Comparison of ENCODE assay signal across 8 cellular contexts in genomic region chr11:114400222-114400973, GRCh38. TPM values are rescaled to one million over a fixed set of nuclear protein-coding genes. Genes with fewer than 3 reads are reported as not detected.
A peak's percentile ranks its signal among the peaks of the same experiment; 100 is the strongest.
DNase-seq lines count a peak whose midpoint lies in the region; ATAC-seq, FAIRE-seq and TF ChIP-seq lines count a peak whose summit lies in the region.

Gene C11orf71, minus strand, starts transcription at chr11:114400511. Its CDS starts 180 bp downstream, at chr11:114400331.
Gene RBM7, plus strand, starts transcription at chr11:114400666. Its CDS starts 6 bp downstream, at chr11:114400672.

- H3K79me2 ChIP-seq in HepG2 (ENCODE audit: insufficient read depth, low read length), result peaks cover 62% of the 10 kb centered on the region

- H2AFZ ChIP-seq in HepG2 (ENCODE audit: low read length), result peak within 1 kb of the TSS; percentile 48

- TF ChIP-seq EP300 in HepG2 (IDR thresholded peaks at IDR 0.05; ENCODE audit: low read depth in 2 of 2, low read length in 2 of 2) (peak in 1 of 2 experiments; percentile 4; a peak in 1 of 4 replicates), HepG2 (CRISPR knock-in tag; IDR thresholded peaks at IDR 0.05; ENCODE audit: borderline replicate concordance) (no peak; the same call in 1 of the 2 replicates)

- H3K4me1 ChIP-seq in HepG2 (ENCODE audit: insufficient read depth, low read length), result peaks cover 45% of the 10 kb centered on the region

- ATAC-seq in GM19328 (IDR thresholded peaks at IDR 0.05; ENCODE audit: unreplicated experiment), result peak; percentile 97
- ATAC-seq in HG03520 (IDR thresholded peaks at IDR 0.05; ENCODE audit: unreplicated experiment), result peak; percentile 90
- ATAC-seq in HepG2, result peak; percentile 97

- TF ChIP-seq RAD21 in HepG2 (CRISPR knock-in tag; IDR thresholded peaks at IDR 0.05), result no peak

- DNase-seq in NCI-H69 (lab: John Stamatoyannopoulos, UW), result peak; percentile 99
- peak; percentile 93 to 97 for DNase-seq in activated CD4-positive, alpha-beta T cell treated with anti-CD3 and anti-CD28 coated beads, Interleukin-2, amount 50 U/mL, for 24 hours (ENCODE audit: low read depth in 1 of 2, low spot score in 1 of 2)
- peak; percentile 99 for DNase-seq in dermis blood vessel endothelial cell
- DNase-seq in HepG2 (ENCODE audit: low spot score), result peak; percentile 96
- DNase-seq in stimulated activated CD4-positive, alpha-beta T cell treated with anti-CD3 and anti-CD28 coated beads, Interleukin-4, amount 100 ng/mL, for 1 hour, result peak; percentile 98

- no peaks in the 10 kb centered on the region for H3K9me3 ChIP-seq in HepG2 (ENCODE audit: low read length)

- peak within 1 kb of the TSS; percentile 97 to 99 (median 98) for H3K4me3 ChIP-seq in HepG2 (replicated peaks in 1 of 3; ENCODE audit: insufficient read depth in 1 of 3, low read depth in 2 of 3, low read length in 3 of 3)

- BruUV-seq in HepG2 (replicated peaks; lab: Mats Ljungman, UMichigan), result no TSS peak

- peak; percentile 46 for FAIRE-seq in HepG2 (lab: Jason Lieb, UNC)

- peak within 1 kb of the TSS; percentile 97 for H3K4me2 ChIP-seq in HepG2 (ENCODE audit: low read depth, low read length)

- peak; percentile 97 to 98 for TF ChIP-seq POLR2A in HepG2 (IDR thresholded peaks at IDR 0.05; ENCODE audit: insufficient read depth in 1 of 2, low read depth in 2 of 2, low read length in 2 of 2)

- TF ChIP-seq CTCF in C4-2B (conservative IDR thresholded peaks at IDR 0.05) (no peak), HepG2 (CRISPR knock-in tag; IDR thresholded peaks at IDR 0.05) (peak; percentile 40; the same call in 1 of the 2 replicates)

- H3K36me3 ChIP-seq in HepG2 (replicated peaks in 1 of 2; ENCODE audit: control insufficient read depth in 1 of 2, insufficient read depth in 2 of 2, low read length in 2 of 2), result peaks cover 3 to 6% of the 10 kb centered on the region in 2 experiments; a peak in 4 of 5 replicates

- POLR2A ChIA-PET in HepG2 (lab: Yijun Ruan, JAX), result interaction anchor here (0.8 to 2.0 kb wide), 4 partner anchors 12 to 525 kb away, joined by 3 to 17 read pairs (median 3); partner anchors contain the start of genes REXO2 and USP28

- H3K9ac ChIP-seq in HepG2 (ENCODE audit: insufficient read depth, low read depth, low read length), result peak within 1 kb of the TSS; percentile 99

- no peaks in the 10 kb centered on the region for H4K20me1 ChIP-seq in HepG2 (ENCODE audit: insufficient read depth, low read length)

- H3K27ac ChIP-seq in C4-2B (peak within 1 kb of the TSS; percentile 96), HepG2 (ENCODE audit: extremely low read length, insufficient read depth, low read length) (peak within 1 kb of the TSS; percentile 98)

- peaks cover 0 to 3% of the 10 kb centered on the region in 2 experiments; a peak in 1 of 5 replicates for H3K27me3 ChIP-seq in HepG2 (ENCODE audit: control insufficient read depth in 1 of 2, insufficient read depth in 2 of 2, low read length in 2 of 2)

- CTCF ChIA-PET in HepG2 (lab: Yijun Ruan, JAX; ENCODE audit: low intra/inter-chr PET ratio, low total read pairs), result no interaction called here

- intact Hi-C loops in HepG2 (cut with micrococcal nuclease; ENCODE audit: unreplicated experiment), result loop anchor here (1.0 to 5.0 kb wide), 2 partner anchors 39 to 53 kb away; partner anchors contain the start of gene REXO2

- in situ Hi-C loops in HepG2 (cut with HindIII; ENCODE audit: extremely low pct_ligation_motif_present, low pct_unique_long_range_greater_than_20kb), result no loop called here

- WGBS in HepG2 (ENCODE audit: low lambda C conversion rate), result under 1% methylated on average over 31 of the region's 69 CpGs

TF ChIP-seq in HepG2, 621 proteins besides CTCF, POLR2A, EP300 and RAD21 (continues in another document):
- TF ChIP-seq SATB2 (CRISPR knock-in tag; IDR thresholded peaks at IDR 0.05) (no peak), ELF4 (CRISPR knock-in tag; IDR thresholded peaks at IDR 0.05; ENCODE audit: borderline replicate concordance) (peak; percentile 95; the same call in 1 of the 2 replicates), SMC3 (IDR thresholded peaks at IDR 0.05; ENCODE audit: low read length) (no peak), ARHGAP35 (CRISPR knock-in tag; IDR thresholded peaks at IDR 0.05; ENCODE audit: borderline replicate concordance) (no peak), ZNF724P (CRISPR knock-in tag; IDR thresholded peaks at IDR 0.05; ENCODE audit: borderline replicate concordance) (0 out of 2 replicates have a peak, but pooled peaks have one; percentile 33), KLF12 (CRISPR knock-in tag; IDR thresholded peaks at IDR 0.05; ENCODE audit: borderline replicate concordance) (peak; percentile 67; the same call in 1 of the 2 replicates), HDAC1 (CRISPR knock-in tag; IDR thresholded peaks at IDR 0.05) (peak; percentile 91), HHEX (CRISPR knock-in tag; IDR thresholded peaks at IDR 0.05) (no peak), SRSF9 (IDR thresholded peaks at IDR 0.05; ENCODE audit: borderline replicate concordance, insufficient read depth, low read depth, low read length, poor library complexity, severe bottlenecking) (no peak), LRRFIP1 (CRISPR knock-in tag; conservative IDR thresholded peaks at IDR 0.05) (no peak), SCMH1 (CRISPR knock-in tag; IDR thresholded peaks at IDR 0.05; ENCODE audit: borderline replicate concordance) (no peak)

RNA-seq across cellular contexts. Expression of gene C11orf71, which starts in this region (rescaled TPM):
- 3.6 and 3.7 TPM in 2 replicates for total RNA-seq in dermis blood vessel endothelial cell
- 7.1 and 9.4 TPM in 2 replicates for total RNA-seq in HepG2 (2016; rRNA removed; fragmentation: Illumina TruSeq; extraction: Trizol)
- total RNA-seq in HepG2 (2016; cell fraction: cytosol; rRNA removed; fragmentation: Illumina TruSeq; extraction: Trizol; ENCODE audit: low read depth), result 7.4 and 8.2 TPM in 2 replicates
- 8.0 and 8.3 TPM in 2 replicates for total RNA-seq in HepG2 (2016; cell fraction: insoluble cytoplasmic fraction; rRNA removed; fragmentation: Illumina TruSeq; extraction: Trizol)
- 11.7 and 12.3 TPM in 2 replicates for total RNA-seq in HepG2 (2016; cell fraction: membrane; rRNA removed; fragmentation: Illumina TruSeq; extraction: Trizol)
- total RNA-seq in HepG2 (2016; cell fraction: nucleus; rRNA removed; fragmentation: Illumina TruSeq; extraction: Trizol), result 8.5 and 9.0 TPM in 2 replicates
- polyA plus RNA-seq in HepG2 (2011; rRNA removed), result 7.8 and 9.4 TPM in 2 replicates
- polyA plus RNA-seq in HepG2 (2011; cell fraction: cytosol; rRNA removed), result 7.8 and 8.4 TPM in 2 replicates
- 7.5 and 8.0 TPM in 2 replicates for polyA plus RNA-seq in HepG2 (2011; cell fraction: nucleus; rRNA removed)
- polyA plus RNA-seq in HepG2 (2012), result 5.8 and 8.7 TPM in 2 replicates
- 10.7 and 11.4 TPM in 2 replicates for polyA plus RNA-seq in HepG2 (2016; cell fraction: cytosol; fragmentation: Illumina TruSeq; extraction: Trizol; ENCODE audit: low read depth)
- 9.7 and 10.3 TPM in 2 replicates for polyA plus RNA-seq in HepG2 (2016; cell fraction: insoluble cytoplasmic fraction; fragmentation: Illumina TruSeq; extraction: Trizol; ENCODE audit: low read depth)
- 12.3 and 13.4 TPM in 2 replicates for polyA plus RNA-seq in HepG2 (2016; cell fraction: membrane; fragmentation: Illumina TruSeq; extraction: Trizol; ENCODE audit: low read depth)
- polyA plus RNA-seq in HepG2 (2016; cell fraction: nucleus; fragmentation: Illumina TruSeq; extraction: Trizol; ENCODE audit: insufficient read depth, low read depth), result 9.5 and 9.6 TPM in 2 replicates
- 7.3 and 8.6 TPM in 2 replicates for polyA minus RNA-seq in HepG2 (2011; rRNA and poly(A)+ RNA removed; ENCODE audit: low replicate concordance)
- polyA minus RNA-seq in HepG2 (2011; cell fraction: cytosol; rRNA and poly(A)+ RNA removed), result 2.4 and 3.7 TPM in 2 replicates
- 14.7 and 15.8 TPM in 2 replicates for polyA minus RNA-seq in HepG2 (2011; cell fraction: nucleus; rRNA and poly(A)+ RNA removed)

RNA-seq across cellular contexts. Expression of gene RBM7, which starts in this region (rescaled TPM):
- total RNA-seq in dermis blood vessel endothelial cell, result 32.2 and 69.9 TPM in 2 replicates
- 30.5 and 52.6 TPM in 2 replicates for total RNA-seq in HepG2 (2016; rRNA removed; fragmentation: Illumina TruSeq; extraction: Trizol)
- total RNA-seq in HepG2 (2016; cell fraction: cytosol; rRNA removed; fragmentation: Illumina TruSeq; extraction: Trizol; ENCODE audit: low read depth), result 10.4 and 12.4 TPM in 2 replicates
- 30.6 and 50.0 TPM in 2 replicates for total RNA-seq in HepG2 (2016; cell fraction: insoluble cytoplasmic fraction; rRNA removed; fragmentation: Illumina TruSeq; extraction: Trizol)
- 29.5 and 33.1 TPM in 2 replicates for total RNA-seq in HepG2 (2016; cell fraction: membrane; rRNA removed; fragmentation: Illumina TruSeq; extraction: Trizol)
- 22.1 and 24.3 TPM in 2 replicates for total RNA-seq in HepG2 (2016; cell fraction: nucleus; rRNA removed; fragmentation: Illumina TruSeq; extraction: Trizol)
- polyA plus RNA-seq in HepG2 (2011; rRNA removed), result 32.2 and 32.3 TPM in 2 replicates
- polyA plus RNA-seq in HepG2 (2011; cell fraction: cytosol; rRNA removed), result 19.1 and 25.0 TPM in 2 replicates
- polyA plus RNA-seq in HepG2 (2011; cell fraction: nucleus; rRNA removed), result 6.3 and 9.4 TPM in 2 replicates
- polyA plus RNA-seq in HepG2 (2012), result 34.5 and 46.3 TPM in 2 replicates
- polyA plus RNA-seq in HepG2 (2016; cell fraction: cytosol; fragmentation: Illumina TruSeq; extraction: Trizol; ENCODE audit: low read depth), result 7.5 and 7.8 TPM in 2 replicates
- 50.2 and 59.9 TPM in 2 replicates for polyA plus RNA-seq in HepG2 (2016; cell fraction: insoluble cytoplasmic fraction; fragmentation: Illumina TruSeq; extraction: Trizol; ENCODE audit: low read depth)
- 16.8 and 21.0 TPM in 2 replicates for polyA plus RNA-seq in HepG2 (2016; cell fraction: membrane; fragmentation: Illumina TruSeq; extraction: Trizol; ENCODE audit: low read depth)
- polyA plus RNA-seq in HepG2 (2016; cell fraction: nucleus; fragmentation: Illumina TruSeq; extraction: Trizol; ENCODE audit: insufficient read depth, low read depth), result 19.2 and 19.9 TPM in 2 replicates
- 30.6 and 47.3 TPM in 2 replicates for polyA minus RNA-seq in HepG2 (2011; rRNA and poly(A)+ RNA removed; ENCODE audit: low replicate concordance)
- polyA minus RNA-seq in HepG2 (2011; cell fraction: cytosol; rRNA and poly(A)+ RNA removed), result 44.6 and 63.7 TPM in 2 replicates
- polyA minus RNA-seq in HepG2 (2011; cell fraction: nucleus; rRNA and poly(A)+ RNA removed), result 42.2 and 63.9 TPM in 2 replicates

Comparison
In these comparisons a context has a peak if more than half of its experiments do, and no peak if none do; other contexts are left out.
1. Peak in every context shown above with its lines: DNase-seq, ATAC-seq, H3K4me3 ChIP-seq and H3K27ac ChIP-seq.